In the genomic region with DNA sequence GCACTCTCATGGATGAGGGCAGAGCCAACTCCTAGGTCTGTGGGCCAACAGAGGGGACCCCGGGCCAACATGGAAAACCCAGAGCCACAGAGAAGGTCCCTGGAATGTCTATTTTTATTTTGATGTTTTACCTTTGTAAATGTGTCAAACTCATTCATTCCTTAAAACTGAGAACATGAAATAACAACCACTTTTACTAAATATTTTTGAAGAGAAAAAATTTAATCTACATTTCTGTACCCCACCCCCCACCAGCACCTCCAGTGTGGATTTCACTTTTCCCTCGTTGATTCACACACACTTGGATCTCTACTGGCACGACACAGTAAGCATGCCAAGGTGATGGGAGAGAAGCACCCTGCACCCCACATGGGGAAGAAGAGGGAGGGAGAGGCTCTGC, we compare ENCODE assay signal across 28 cellular contexts. TPM values are rescaled to one million over a fixed set of nuclear protein-coding genes. Genes with fewer than 3 reads are reported as not detected.
"Had no signal": no experiment of that assay in that cellular context is flagged by ENCODE, and none has a peak within 500 bp of the region (broad histone marks: within the 10 kb centered on the region; RNA-seq: fewer than 3 reads in every experiment).

No MANE protein-coding gene starts in this region.

- DNase-seq: stimulated activated CD4-positive, alpha-beta T cell treated with anti-CD3 and anti-CD28 coated beads, Interleukin-2, amount 100 ng/mL, for 48 hours; stimulated activated CD4-positive, alpha-beta T cell treated with anti-CD3 and anti-CD28 coated beads, Interleukin-4, amount 100 ng/mL, for 1 hour; stimulated activated CD4-positive, alpha-beta T cell treated with anti-CD3 and anti-CD28 coated beads, Interleukin-4, amount 100 ng/mL, for 24 hours; stimulated activated CD4-positive, alpha-beta T cell treated with anti-CD3 and anti-CD28 coated beads, Interleukin-4, amount 100 ng/mL, for 4 hours; stimulated activated CD8-positive, alpha-beta memory T cell treated with anti-CD3 and anti-CD28 coated beads, Interleukin-4, amount 100 ng/mL, for 48 hours; stimulated activated naive B cell treated with anti-CD40 and anti-IgM and Interleukin-4, amounts not matched to agents 10 μg/mL and 1 μg/mL and 100 μg/mL, for 72 hours; stimulated activated naive CD4-positive, alpha-beta T cell; stimulated activated naive CD4-positive, alpha-beta T cell treated with Interleukin-2 at 50 U/mL for 16 hours; stimulated activated naive CD8-positive, alpha-beta T cell treated with anti-CD3 and anti-CD28 coated beads, Interleukin-15, amount 100 ng/mL, for 72 hours; stimulated activated naive CD8-positive, alpha-beta T cell treated with anti-CD3 and anti-CD28 coated beads, Interleukin-15, Interleukin-2, amounts not matched to agents 100 U/mL and 50 U/mL, for 24 hours; stomach; substantia nigra; testis; thyroid gland; tibial artery; transverse colon; trophoblast cell; upper lobe of left lung; upper lobe of right lung; uterus had no signal

- H3K9me3 ChIP-seq: stomach, suprapubic skin, testis, thoracic aorta, thyroid gland, tibial artery, tibial nerve, transverse colon, upper lobe of left lung, upper lobe of right lung, uterus, vagina had no signal

- H3K4me3 ChIP-seq: stomach, suprapubic skin, testis, thoracic aorta, thyroid gland, tibial artery, tibial nerve, transverse colon, upper lobe of left lung, upper lobe of right lung, uterus, vagina had no signal

- H3K27ac ChIP-seq: stomach, suprapubic skin, testis, thoracic aorta, thyroid gland, tibial artery, tibial nerve, transverse colon, upper lobe of left lung, upper lobe of right lung, uterus, vagina had no signal

- H3K27me3 ChIP-seq: testis, thyroid gland, upper lobe of left lung, uterus, vagina had no signal

- H3K4me1 ChIP-seq: testis, thyroid gland, tibial nerve, transverse colon, upper lobe of right lung, uterus had no signal

- H3K36me3 ChIP-seq: stomach, suprapubic skin, thoracic aorta, thyroid gland, tibial artery, tibial nerve, transverse colon, upper lobe of left lung, upper lobe of right lung, uterus, vagina had no signal

RNA-seq across cellular contexts. Expression of a gene that starts 6.7 kb away (rescaled TPM):
- total RNA-seq: stomach, thyroid gland, tibial nerve, transverse colon, upper lobe of left lung, upper lobe of right lung, ureter, urinary bladder, uterus had no signal
- polyA plus RNA-seq: urinary bladder had no signal

RNA-seq across cellular contexts. Expression of a gene that starts 16.4 kb away (rescaled TPM):
- total RNA-seq: testis, tibial nerve, transverse colon, ureter had no signal
- polyA plus RNA-seq: stomach, urinary bladder had no signal

RNA-seq across cellular contexts. Expression of a gene that starts 44.6 kb away (rescaled TPM):
- total RNA-seq: stomach, subcutaneous adipose tissue, temporal lobe, testis, tibial nerve, transverse colon, upper lobe of left lung, upper lobe of right lung, ureter, urinary bladder, uterus had no signal
- polyA plus RNA-seq: stomach, urinary bladder had no signal
